9 cellular contexts compared by ENCODE assay signal in the genomic region with DNA sequence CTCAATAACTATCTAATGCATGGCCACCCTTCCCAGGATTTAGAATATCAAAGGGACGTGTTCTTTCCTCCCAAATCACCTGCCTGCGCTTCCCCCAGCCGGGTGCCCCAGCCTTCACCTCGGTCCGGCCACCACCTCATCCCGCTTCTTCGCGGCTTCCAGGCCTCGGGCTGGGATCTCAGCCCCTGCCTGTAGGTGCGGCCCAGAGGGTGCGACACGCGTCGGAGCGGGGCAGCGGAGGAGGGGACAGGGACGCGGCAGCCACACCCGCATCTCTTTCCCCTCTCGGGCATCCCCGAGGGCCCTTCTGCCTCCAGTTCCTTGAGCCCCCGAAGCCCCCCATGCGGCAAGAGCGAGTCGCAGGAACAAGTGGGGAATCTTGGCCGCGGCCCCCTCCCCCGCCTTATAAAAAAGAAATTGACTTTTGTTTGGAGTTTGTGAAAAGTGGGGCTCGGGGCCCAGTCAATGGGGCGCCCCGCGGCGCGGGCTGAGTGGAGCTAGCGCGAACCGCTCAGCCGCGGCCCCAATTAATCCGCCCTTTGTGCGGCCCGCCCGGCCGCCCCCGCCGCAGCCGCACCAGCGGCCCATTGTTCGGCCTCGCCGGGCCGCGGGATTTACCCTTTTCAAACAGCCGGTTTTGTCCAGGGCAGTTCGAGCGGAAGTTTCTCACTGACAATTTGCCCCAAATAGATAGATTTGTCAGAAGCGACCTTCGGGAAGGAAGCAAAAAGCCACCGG. TPM values are rescaled to one million over a fixed set of nuclear protein-coding genes. Genes with fewer than 3 reads are reported as not detected.
DNase-seq lines count a peak whose midpoint lies in the region; ATAC-seq and TF ChIP-seq lines count a peak whose summit lies in the region.
"Had no signal": no experiment of that assay in that cellular context is flagged by ENCODE, and none has a peak within 500 bp of the region (broad histone marks: within the 10 kb centered on the region; RNA-seq: fewer than 3 reads in every experiment).

No MANE protein-coding gene starts in this region.

- H3K4me2 ChIP-seq in PC-3 (ENCODE audit: low read length): peak overlapping the region; percentile 83

- no peaks in the 10 kb centered on the region for H4K20me1 ChIP-seq in PC-3 (ENCODE audit: low read length)

- H3K9me3 ChIP-seq in PC-3 (ENCODE audit: low read length): no peaks in the 10 kb centered on the region

- H3K36me3 ChIP-seq in PC-3 (ENCODE audit: low read depth, low read length) (no peaks in the 10 kb centered on the region), rectal smooth muscle tissue (ENCODE audit: control insufficient read depth, insufficient read depth, low read length) (no peaks in the 10 kb centered on the region)

- DNase-seq in ELF-1 (ENCODE audit: low read depth, low spot score) (peak; percentile 46), PC-3 (no peak), GM19240 (ENCODE audit: insufficient read length, low spot score) (no peak), COR-L47 (lab: John Stamatoyannopoulos, UW) (no peak), dermis blood vessel endothelial cell (no peak)
- DNase-seq: small intestine had no signal

- no peaks in the 10 kb centered on the region for H3F3A ChIP-seq in PC-3 (ENCODE audit: low read length, unreplicated experiment)

- H3K9ac ChIP-seq in PC-3 (ENCODE audit: low read length) (no peak overlapping the region), rectal smooth muscle tissue (ENCODE audit: low read length) (no peak overlapping the region)

- no peaks in the 10 kb centered on the region for H3K9me2 ChIP-seq in PC-3 (replicated peaks; ENCODE audit: low read length)

- POLR2A ChIA-PET in PC-3 (lab: Charles Lee; ENCODE audit: unreplicated experiment): no interaction called here

- peaks cover 58% of the 10 kb centered on the region for H3K27me3 ChIP-seq in PC-3 (ENCODE audit: low read length)
- H3K27me3 ChIP-seq in rectal smooth muscle tissue (ENCODE audit: control insufficient read depth, insufficient read depth, low read length): peaks cover 31% of the 10 kb centered on the region

- CTCF ChIA-PET in PC-3 (lab: Charles Lee): no interaction called here

- H2AFZ ChIP-seq in PC-3 (ENCODE audit: low read length): peak overlapping the region; percentile 73

- peak; percentile 50 for ATAC-seq in PC-3
- peak; percentile 36 for ATAC-seq in esophagus mucosa
- no peak for ATAC-seq in HG03045 (IDR thresholded peaks at IDR 0.05; ENCODE audit: unreplicated experiment)

- no peak for TF ChIP-seq CTCF in PC-3 (conservative IDR thresholded peaks at IDR 0.05; ENCODE audit: low read depth, low read length)

- BruUV-seq in PC-3 (replicated peaks; lab: Mats Ljungman, UMichigan): no TSS peak

- H3K79me2 ChIP-seq in PC-3 (ENCODE audit: low read length): no peaks in the 10 kb centered on the region

- peaks cover 20% of the 10 kb centered on the region for H3K4me1 ChIP-seq in PC-3 (ENCODE audit: insufficient read depth, low read length)
- no peaks in the 10 kb centered on the region for H3K4me1 ChIP-seq in rectal smooth muscle tissue (ENCODE audit: control insufficient read depth, insufficient read depth, low read length)

- intact Hi-C loops in PC-3 (cut with micrococcal nuclease): no loop called here

- peak overlapping the region; percentile 63 for H3K4me3 ChIP-seq in PC-3 (ENCODE audit: low read length)
- H3K4me3 ChIP-seq in rectal smooth muscle tissue (ENCODE audit: low read length): peak overlapping the region; percentile 13

- H3K27ac ChIP-seq in PC-3 (ENCODE audit: low read length): no peak overlapping the region
- no peak overlapping the region for H3K27ac ChIP-seq in rectal smooth muscle tissue (ENCODE audit: low read depth, low read length)

RNA-seq across cellular contexts. Expression of a gene that starts 8.4 kb away (rescaled TPM):
- total RNA-seq in PC-3 (2014; rRNA removed) (0.07 TPM in 1 of 2 replicates, not detected in the other), esophagus mucosa (0.08 TPM), dermis blood vessel endothelial cell (not detected in 2 replicates)
